Comparison of ENCODE assay signal across 21 cellular contexts in genomic region chr10:49089152-49089788, GRCh38. TPM values are rescaled to one million over a fixed set of nuclear protein-coding genes. Genes with fewer than 3 reads are reported as not detected.
DNase-seq lines count a peak whose midpoint lies in the region; ATAC-seq and TF ChIP-seq lines count a peak whose summit lies in the region.
"Had no signal": no experiment of that assay in that cellular context is flagged by ENCODE, and none has a peak within 500 bp of the region (broad histone marks: within the 10 kb centered on the region; RNA-seq: fewer than 3 reads in every experiment).

No MANE protein-coding gene starts in this region.

- no peaks in the 10 kb centered on the region for H3K36me3 ChIP-seq in GM23338 (ENCODE audit: insufficient read depth)
- H3K36me3 ChIP-seq in left lung = no peaks in the 10 kb centered on the region
- peaks cover 0 to 5% of the 10 kb centered on the region in 2 donors for H3K36me3 ChIP-seq in stomach smooth muscle (ENCODE audit: control insufficient read depth in 2 of 2, insufficient read depth in 2 of 2, low read length in 2 of 2)
- no peaks in the 10 kb centered on the region for H3K36me3 ChIP-seq in Karpas-422 (ENCODE audit: insufficient read depth, low read length)

- intact Hi-C loops in Right ventricle myocardium superior (cut with DNase I) = no loop called here
- intact Hi-C loops in left lung (cut with DNase I) = no loop called here

- TF ChIP-seq CTCF in GM23338 (conservative IDR thresholded peaks at IDR 0.05; ENCODE audit: low read depth in 2 of 2) = no peak
- no peak for TF ChIP-seq CTCF in left lung (IDR thresholded peaks at IDR 0.05)

- peaks cover 3% of the 10 kb centered on the region for H3K27me3 Mint-ChIP-seq in GM23338 (ENCODE audit: insufficient read depth, low read depth, poor library complexity)
- H3K27me3 Mint-ChIP-seq: CD4-positive, alpha-beta T cell had no signal

- H3K9me3 Mint-ChIP-seq in GM23338 = peaks cover 15% of the 10 kb centered on the region; the same call in 2 of the 3 replicates

- H3K4me3 ChIP-seq in GM23338 (no peak overlapping the region), left lung (no peak overlapping the region), stomach smooth muscle (ENCODE audit: low read length in 2 of 2) (no peak overlapping the region), Karpas-422 (ENCODE audit: low read length) (no peak overlapping the region)

- H3K9me3 ChIP-seq in left lung (peaks cover 0 to 16% of the 10 kb centered on the region in 2 donors), stomach smooth muscle (ENCODE audit: control insufficient read depth in 2 of 2, low read length in 2 of 2) (no peaks in the 10 kb centered on the region), Karpas-422 (ENCODE audit: low read length) (0 out of 2 replicates have a peak, but pooled peaks cover 3% of the 10 kb centered on the region)

- H3K9me2 ChIP-seq in GM23338 (ENCODE audit: insufficient read depth) (no peaks in the 10 kb centered on the region), Karpas-422 (replicated peaks; ENCODE audit: insufficient read depth, low read length) (no peaks in the 10 kb centered on the region)

- H3F3A ChIP-seq in GM23338 (replicated peaks; ENCODE audit: low read depth) = no peaks in the 10 kb centered on the region

- H3K4me2 ChIP-seq in GM23338 (no peak overlapping the region), Karpas-422 (ENCODE audit: low read depth, low read length, poor library complexity, severe bottlenecking) (no peak overlapping the region)

- no peak for DNase-seq in GM23338 (ENCODE audit: low spot score)
- no peak for DNase-seq in Right ventricle myocardium superior
- no peak for DNase-seq in left lung
- no peak for DNase-seq in Karpas-422
- DNase-seq: CD4-positive, alpha-beta T cell; DMS79; GDM1; HFFc6; KBM-7; NCI-H1105; NCI-H2029; NCI-H2171 treated with DMSO at 0.1 percent for 48 hours; NCI-H82; SHP77 had no signal

- H3K79me2 ChIP-seq in GM23338 (replicated peaks; ENCODE audit: insufficient read depth) = no peaks in the 10 kb centered on the region
- H3K79me2 ChIP-seq in Karpas-422 (ENCODE audit: low read length) = no peaks in the 10 kb centered on the region

- H2AFZ ChIP-seq in GM23338 (no peak overlapping the region), Karpas-422 (ENCODE audit: low read length) (no peak overlapping the region)

- H3K4me3 Mint-ChIP-seq in GM23338 = no peak overlapping the region
- H3K4me3 Mint-ChIP-seq: CD4-positive, alpha-beta T cell; HFFc6 had no signal

- ATAC-seq in GM23338 (peak; percentile 63), Right ventricle myocardium superior (ENCODE audit: poor library complexity) (peak; percentile 20), left lung (peak; percentile 25), SK-N-SH treated with all-trans-retinoic acid at 6 μM for 48 hours (no peak), GM18858 (IDR thresholded peaks at IDR 0.05; ENCODE audit: unreplicated experiment) (no peak)
- ATAC-seq: Panc1 had no signal

- H3K27ac ChIP-seq in GM23338 (ENCODE audit: low read depth) (no peak overlapping the region), left lung (no peak overlapping the region), stomach smooth muscle (ENCODE audit: low read length) (peak overlapping the region; percentile 64), Karpas-422 (ENCODE audit: low read length) (no peak overlapping the region)

- H3K36me3 Mint-ChIP-seq in GM23338 (ENCODE audit: low read depth) = peaks cover 8% of the 10 kb centered on the region

- H3K9ac ChIP-seq in stomach smooth muscle (ENCODE audit: low read length in 2 of 2) (no peak overlapping the region), Karpas-422 (ENCODE audit: low read length) (no peak overlapping the region)

- no peak overlapping the region for H3K27ac Mint-ChIP-seq in GM23338
- H3K27ac Mint-ChIP-seq: CD4-positive, alpha-beta T cell; HFFc6 had no signal

- peaks cover 4% of the 10 kb centered on the region; the same call in 2 of the 3 replicates for H3K4me1 Mint-ChIP-seq in GM23338

- H3K27me3 ChIP-seq in GM23338 (ENCODE audit: insufficient read depth) = no peaks in the 10 kb centered on the region
- no peaks in the 10 kb centered on the region for H3K27me3 ChIP-seq in left lung
- no peaks in the 10 kb centered on the region for H3K27me3 ChIP-seq in stomach smooth muscle (ENCODE audit: control insufficient read depth in 1 of 2, insufficient read depth in 2 of 2, low read length in 2 of 2)
- H3K27me3 ChIP-seq in Karpas-422 (ENCODE audit: low read length) = 0 out of 2 replicates have a peak, but pooled peaks cover 2% of the 10 kb centered on the region

- H3K4me1 ChIP-seq in GM23338 (ENCODE audit: insufficient read depth) = no peaks in the 10 kb centered on the region
- peaks cover 0 to 8% of the 10 kb centered on the region in 2 donors for H3K4me1 ChIP-seq in left lung
- peaks cover 21% of the 10 kb centered on the region for H3K4me1 ChIP-seq in stomach smooth muscle (ENCODE audit: control insufficient read depth, insufficient read depth, low read length)
- H3K4me1 ChIP-seq in Karpas-422 (ENCODE audit: low read length) = no peaks in the 10 kb centered on the region

- H4K20me1 ChIP-seq in GM23338 (replicated peaks; ENCODE audit: insufficient read depth) (no peaks in the 10 kb centered on the region), Karpas-422 (ENCODE audit: insufficient read depth, low read depth, low read length) (no peaks in the 10 kb centered on the region)

TF ChIP-seq in GM23338, 12 proteins besides CTCF, POLR2A, EP300 and RAD21 (continues in another document):
- TF ChIP-seq EZH2phosphoT487 (IDR thresholded peaks at IDR 0.05; ENCODE audit: unreplicated experiment) (no peak), EZH2 (IDR thresholded peaks at IDR 0.05; ENCODE audit: low read depth, unreplicated experiment) (no peak)

TF ChIP-seq in SK-N-SH treated with all-trans-retinoic acid at 6 μM for 48 hours, 23 proteins besides CTCF, POLR2A, EP300 and RAD21:
- TF ChIP-seq RARB (CRISPR knock-in tag; IDR thresholded peaks at IDR 0.05) = no peak

RNA-seq across cellular contexts. Expression of gene VSTM4, which starts 26.1 kb away (rescaled TPM):
- 0.23 and 0.66 TPM in 2 replicates for total RNA-seq in GM23338 (2014; rRNA removed; shearing (Covaris generic))
- 0.21 and 0.56 TPM in 2 replicates for polyA plus RNA-seq in GM23338 (2016; fragmentation: Nextera tagmentation; extraction: Ambion mirVana)
- 22.4 TPM for total RNA-seq in Right ventricle myocardium superior
- total RNA-seq in left lung = 10 to 100 TPM; 11.0 to 13.2 TPM
- not detected in 2 replicates for total RNA-seq in Karpas-422 (2014; rRNA removed; shearing (Covaris generic); ENCODE audit: low replicate concordance)
- total RNA-seq: M059J, NCI-H460 had no signal

RNA-seq across cellular contexts. Expression of gene FAM170B, which starts 44.6 kb away (rescaled TPM):
- total RNA-seq in GM23338 (2014; rRNA removed; shearing (Covaris generic)) = not detected in 2 replicates
- not detected in 2 replicates for polyA plus RNA-seq in GM23338 (2016; fragmentation: Nextera tagmentation; extraction: Ambion mirVana)
- total RNA-seq in Right ventricle myocardium superior (not detected), left lung (under 1 TPM in 1 of 2 donors, not detected in 1; 0.26 TPM)
- not detected in 2 replicates for total RNA-seq in Karpas-422 (2014; rRNA removed; shearing (Covaris generic); ENCODE audit: low replicate concordance)
- total RNA-seq: CD4-positive, alpha-beta T cell; H1; HFFc6; M059J; NCI-H460 had no signal
- polyA plus RNA-seq: H1 had no signal

Comparison
In these comparisons a context has a peak if more than half of its experiments do, and no peak if none do; other contexts are left out.
1. ATAC-seq: peak in GM23338 (single experiment), Right ventricle myocardium superior (single experiment) and left lung (single experiment); none in SK-N-SH treated with all-trans-retinoic acid at 6 μM for 48 hours (single experiment) and GM18858 (single experiment).